ENCODE assay signal across 16 cellular contexts in the genomic region with DNA sequence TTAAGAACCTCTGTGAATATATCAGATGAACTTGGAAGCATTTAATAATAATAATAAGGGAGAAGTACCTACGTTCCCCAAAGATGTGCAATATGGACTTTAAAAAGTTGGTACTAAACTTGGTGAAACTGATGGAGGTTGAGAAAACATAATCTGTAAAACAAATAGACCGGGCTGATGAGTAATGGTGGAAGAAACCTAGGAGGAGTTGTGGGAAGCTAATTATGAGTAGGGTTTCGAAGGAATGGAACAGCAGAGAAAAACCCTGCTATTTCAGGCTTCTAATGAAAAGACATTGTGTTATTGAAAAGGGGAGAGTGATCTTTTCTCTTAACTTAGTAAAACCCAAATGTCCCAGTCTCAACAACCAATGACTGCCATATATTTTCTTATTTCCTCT.
DNase-seq lines count a peak whose midpoint lies in the region; ATAC-seq and TF ChIP-seq lines count a peak whose summit lies in the region.
"Had no signal": no experiment of that assay in that cellular context is flagged by ENCODE, and none has a peak within 500 bp of the region (broad histone marks: within the 10 kb centered on the region; RNA-seq: fewer than 3 reads in every experiment).

No MANE protein-coding gene starts in this region.

- no peak for TF ChIP-seq POLR2A in right lobe of liver (IDR thresholded peaks at IDR 0.05)

- H3K27ac ChIP-seq in GM23248 (no peak overlapping the region), right lobe of liver (no peak overlapping the region)
- H3K27ac ChIP-seq: SK-N-MC had no signal

- H3K4me1 Mint-ChIP-seq in activated T-helper 17 cell treated with anti-CD3 and anti-CD28 coated beads, Interleukin-2, amount 50 U/mL, for 72 hours, result no peaks in the 10 kb centered on the region
- no peaks in the 10 kb centered on the region for H3K4me1 Mint-ChIP-seq in activated T-helper 2 cell treated with anti-CD3 and anti-CD28 coated beads, Interferon-gamma antibody, Interleukin-2, Interleukin-4, amounts not matched to agents 10 μg/mL and 5 μg/mL and 100 μg/mL, durations not matched to agents 14 hours and 24 hours and 36 hours (ENCODE audit: low read depth)

- no peak overlapping the region for H3K27ac Mint-ChIP-seq in activated T-helper 17 cell treated with anti-CD3 and anti-CD28 coated beads, Interleukin-2, amount 50 U/mL, for 72 hours
- H3K27ac Mint-ChIP-seq in activated T-helper 2 cell treated with anti-CD3 and anti-CD28 coated beads, Interferon-gamma antibody, Interleukin-2, Interleukin-4, amounts not matched to agents 10 μg/mL and 5 μg/mL and 100 μg/mL, durations not matched to agents 14 hours and 24 hours and 36 hours, result no peak overlapping the region
- H3K27ac Mint-ChIP-seq: CD14-positive monocyte had no signal

- H3K9ac ChIP-seq in GM23248, result no peak overlapping the region

- no peak overlapping the region for H3K4me2 ChIP-seq in GM23248 (ENCODE audit: unreplicated experiment)

- TF ChIP-seq CTCF in fibroblast of mammary gland (conservative IDR thresholded peaks at IDR 0.05; ENCODE audit: control insufficient read depth, insufficient read depth, low read depth, low read length), result no peak
- no peak for TF ChIP-seq CTCF in right lobe of liver (IDR thresholded peaks at IDR 0.05)

- H3K27me3 Mint-ChIP-seq in activated T-helper 17 cell treated with anti-CD3 and anti-CD28 coated beads, Interleukin-2, amount 50 U/mL, for 72 hours, result peaks cover 11% of the 10 kb centered on the region
- peaks cover 3% of the 10 kb centered on the region for H3K27me3 Mint-ChIP-seq in activated T-helper 2 cell treated with anti-CD3 and anti-CD28 coated beads, Interferon-gamma antibody, Interleukin-2, Interleukin-4, amounts not matched to agents 10 μg/mL and 5 μg/mL and 100 μg/mL, durations not matched to agents 14 hours and 24 hours and 36 hours (ENCODE audit: low read depth)

- H3K9me3 ChIP-seq in GM23248 (ENCODE audit: low read depth) (peaks cover 7% of the 10 kb centered on the region), right lobe of liver (no peaks in the 10 kb centered on the region)

- no peaks in the 10 kb centered on the region for H3K36me3 Mint-ChIP-seq in activated T-helper 17 cell treated with anti-CD3 and anti-CD28 coated beads, Interleukin-2, amount 50 U/mL, for 72 hours (ENCODE audit: low read depth)
- H3K36me3 Mint-ChIP-seq in activated T-helper 2 cell treated with anti-CD3 and anti-CD28 coated beads, Interferon-gamma antibody, Interleukin-2, Interleukin-4, amounts not matched to agents 10 μg/mL and 5 μg/mL and 100 μg/mL, durations not matched to agents 14 hours and 24 hours and 36 hours (ENCODE audit: low read depth), result no peaks in the 10 kb centered on the region
- H3K36me3 Mint-ChIP-seq: CD14-positive monocyte had no signal

- H3K4me3 ChIP-seq in GM23248 (no peak overlapping the region), fibroblast of mammary gland (ENCODE audit: control insufficient read depth, low read depth, low read length) (no peak overlapping the region), right lobe of liver (no peak overlapping the region)
- H3K4me3 ChIP-seq: SK-N-MC had no signal

- no peak overlapping the region for H2AFZ ChIP-seq in GM23248

- H3K36me3 ChIP-seq in GM23248 (ENCODE audit: low read depth) (no peaks in the 10 kb centered on the region), right lobe of liver (no peaks in the 10 kb centered on the region)

- intact Hi-C loops in right lobe of liver (cut with DNase I), result no loop called here
- intact Hi-C loops in activated T-helper 2 cell treated with anti-CD3 and anti-CD28 coated beads, Interferon-gamma antibody, Interleukin-2, Interleukin-4, amounts not matched to agents 10 μg/mL and 5 μg/mL and 100 μg/mL, durations not matched to agents 14 hours and 24 hours and 36 hours (cut with micrococcal nuclease), result no loop called here

- H3K4me1 ChIP-seq in GM23248 (ENCODE audit: insufficient read depth), result peaks cover 17% of the 10 kb centered on the region
- H3K4me1 ChIP-seq in right lobe of liver, result peaks cover 0 to 24% (median 3%) of the 10 kb centered on the region in 4 donors

- no peaks in the 10 kb centered on the region for H4K20me1 ChIP-seq in GM23248 (ENCODE audit: insufficient read depth)

- no peaks in the 10 kb centered on the region for H3F3A ChIP-seq in GM23248 (ENCODE audit: insufficient read depth)

- in situ Hi-C loops in GM23248 (cut with MboI), result no loop called here

- H3K9me2 ChIP-seq in GM23248 (ENCODE audit: insufficient read depth), result no peaks in the 10 kb centered on the region

- H3K79me2 ChIP-seq in GM23248 (ENCODE audit: insufficient read depth), result no peaks in the 10 kb centered on the region

- no peak overlapping the region for H3K4me3 Mint-ChIP-seq in activated T-helper 17 cell treated with anti-CD3 and anti-CD28 coated beads, Interleukin-2, amount 50 U/mL, for 72 hours
- no peak overlapping the region for H3K4me3 Mint-ChIP-seq in activated T-helper 2 cell treated with anti-CD3 and anti-CD28 coated beads, Interferon-gamma antibody, Interleukin-2, Interleukin-4, amounts not matched to agents 10 μg/mL and 5 μg/mL and 100 μg/mL, durations not matched to agents 14 hours and 24 hours and 36 hours (ENCODE audit: low read depth)
- H3K4me3 Mint-ChIP-seq: CD14-positive monocyte had no signal

- peak; percentile 40 for ATAC-seq in activated T-helper 17 cell treated with anti-CD3 and anti-CD28 coated beads, Interleukin-2, amount 50 U/mL, for 72 hours (replicated peaks)
- no peak for ATAC-seq in right lobe of liver
- ATAC-seq: Right ventricle myocardium inferior had no signal

- 53 to 57% methylated on average over 3 of the region's 3 CpGs for WGBS in GM23248 (ENCODE audit: low coverage in 1 of 2, low lambda C conversion rate in 2 of 2, missing lambda C conversion rate in 2 of 2), 2 experiments
- WGBS in right lobe of liver (ENCODE audit: insufficient coverage, low coverage, low lambda C conversion rate, missing lambda C conversion rate), result 71% methylated on average over 3 of the region's 3 CpGs

- H3K27me3 ChIP-seq in GM23248 (replicated peaks; ENCODE audit: insufficient read depth) (no peaks in the 10 kb centered on the region), right lobe of liver (no peaks in the 10 kb centered on the region)

- peaks cover 11% of the 10 kb centered on the region for H3K9me3 Mint-ChIP-seq in activated T-helper 17 cell treated with anti-CD3 and anti-CD28 coated beads, Interleukin-2, amount 50 U/mL, for 72 hours
- peaks cover 23% of the 10 kb centered on the region for H3K9me3 Mint-ChIP-seq in activated T-helper 2 cell treated with anti-CD3 and anti-CD28 coated beads, Interferon-gamma antibody, Interleukin-2, Interleukin-4, amounts not matched to agents 10 μg/mL and 5 μg/mL and 100 μg/mL, durations not matched to agents 14 hours and 24 hours and 36 hours

- DNase-seq in GM23248 (peak; percentile 45), fibroblast of mammary gland (ENCODE audit: low read depth) (peak; percentile 36), right lobe of liver (no peak), AG08395 (ENCODE audit: low spot score) (no peak), GDM1 (lab: John Stamatoyannopoulos, UW) (no peak)
- DNase-seq in activated T-helper 2 cell treated with anti-CD3 and anti-CD28 coated beads, Interferon-gamma antibody, Interleukin-2, Interleukin-4, amounts not matched to agents 10 μg/mL and 5 μg/mL and 100 μg/mL, durations not matched to agents 14 hours and 24 hours and 36 hours (ENCODE audit: low spot score), result no peak
- DNase-seq: COR-L47, KBM-7, NCI-H1092 treated with DMSO at 0.1 percent for 48 hours, NCI-H1694, NCI-H345, NCI-H69 had no signal

Comparison
In these comparisons a context has a peak if more than half of its experiments do, and no peak if none do; other contexts are left out.
1. DNase-seq: peak in GM23248 (single experiment) and fibroblast of mammary gland (single experiment); none in right lobe of liver (0 of 3), AG08395 (single experiment), activated T-helper 2 cell treated with anti-CD3 and anti-CD28 coated beads, Interferon-gamma antibody, Interleukin-2, Interleukin-4, amounts not matched to agents 10 μg/mL and 5 μg/mL and 100 μg/mL, durations not matched to agents 14 hours and 24 hours and 36 hours (single experiment) and GDM1 (single experiment).